In the genomic region with DNA sequence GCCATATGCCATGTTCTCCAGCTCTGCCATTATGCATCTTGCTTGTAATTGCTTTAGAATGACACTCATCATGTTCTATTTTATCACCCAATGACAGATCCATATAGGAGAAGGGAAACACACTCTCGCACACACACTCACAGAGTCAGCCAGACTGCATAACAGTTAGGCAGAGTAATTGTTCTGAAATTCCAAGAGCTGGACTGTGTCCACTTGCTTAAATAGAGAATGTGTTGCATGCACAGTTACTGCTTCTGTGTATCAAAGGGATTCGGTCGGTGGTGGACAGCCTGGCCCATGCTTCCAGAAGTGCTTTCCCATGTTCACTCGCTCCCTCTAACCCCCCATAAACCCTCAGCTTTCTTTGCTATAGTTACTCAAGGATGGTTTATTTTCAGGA, we compare ENCODE assay signal across 18 cellular contexts. TPM values are rescaled to one million over a fixed set of nuclear protein-coding genes. Genes with fewer than 3 reads are reported as not detected.
A peak's percentile ranks its signal among the peaks of the same experiment; 100 is the strongest.
DNase-seq lines count a peak whose midpoint lies in the region; ATAC-seq and TF ChIP-seq lines count a peak whose summit lies in the region.
"Had no signal": no experiment of that assay in that cellular context is flagged by ENCODE, and none has a peak within 500 bp of the region (broad histone marks: within the 10 kb centered on the region; RNA-seq: fewer than 3 reads in every experiment).

No MANE protein-coding gene starts in this region.

- ATAC-seq in gastroesophageal sphincter: peak; percentile 42
- no peak for ATAC-seq in activated T-cell treated with anti-CD3 and anti-CD28 coated beads, Interleukin-2, amount 50 U/mL, for 4 hours
- no peak for ATAC-seq in WTC11

- H3K27me3 ChIP-seq in gastroesophageal sphincter: no peaks in the 10 kb centered on the region
- H3K27me3 ChIP-seq: BE2C had no signal

- H3K36me3 ChIP-seq in gastroesophageal sphincter: no peaks in the 10 kb centered on the region
- H3K36me3 ChIP-seq: BE2C had no signal

- peaks cover 26% of the 10 kb centered on the region for H3K27me3 Mint-ChIP-seq in activated T-cell treated with anti-CD3 and anti-CD28 coated beads, Interleukin-2, amount 50 U/mL, for 4 hours (ENCODE audit: low read depth)
- H3K27me3 Mint-ChIP-seq in WTC11 (ENCODE audit: low read depth): no peaks in the 10 kb centered on the region

- TF ChIP-seq CTCF in gastroesophageal sphincter (IDR thresholded peaks at IDR 0.05): no peak
- TF ChIP-seq CTCF in WTC11 (IDR thresholded peaks at IDR 0.05): no peak

- 61% methylated on average over 2 of the region's 4 CpGs; no CpG with 5 or more reads in 1 of the 2 donors for WGBS in gastroesophageal sphincter (ENCODE audit: low coverage in 1 of 2), 2 donors

- no peaks in the 10 kb centered on the region for H3K36me3 Mint-ChIP-seq in activated T-cell treated with anti-CD3 and anti-CD28 coated beads, Interleukin-2, amount 50 U/mL, for 4 hours (ENCODE audit: insufficient read depth)
- no peaks in the 10 kb centered on the region for H3K36me3 Mint-ChIP-seq in WTC11
- H3K36me3 Mint-ChIP-seq: IgD-negative memory B cell had no signal

- H3K9me3 Mint-ChIP-seq in activated T-cell treated with anti-CD3 and anti-CD28 coated beads, Interleukin-2, amount 50 U/mL, for 4 hours: no peaks in the 10 kb centered on the region
- H3K9me3 Mint-ChIP-seq in WTC11: no peaks in the 10 kb centered on the region; the same call in 1 of the 2 replicates

- POLR2A ChIA-PET in WTC11 (lab: Charles Lee): no interaction called here

- TF ChIP-seq EP300 in gastroesophageal sphincter (IDR thresholded peaks at IDR 0.05): no peak

- no peaks in the 10 kb centered on the region for H3K9me3 ChIP-seq in gastroesophageal sphincter
- H3K9me3 ChIP-seq: BE2C had no signal

- H3K4me3 ChIP-seq in gastroesophageal sphincter: no peak overlapping the region

- H3K27ac Mint-ChIP-seq in WTC11: no peak overlapping the region

- CTCF ChIA-PET in WTC11 (lab: Charles Lee): interaction anchor here (1.3 kb wide), 1 partner anchor 15 kb away, joined by 3 read pairs; no protein-coding TSS in a partner anchor

- DNase-seq in NCI-H1694 treated with DMSO at 0.1 percent for 48 hours (lab: John Stamatoyannopoulos, UW) (peak; percentile 55), NCI-H1694 (lab: John Stamatoyannopoulos, UW) (no peak), Ammon's horn (ENCODE audit: low spot score) (peak; percentile 30), pons (ENCODE audit: low spot score) (peak; percentile 28), WTC11 (ENCODE audit: low spot score) (no peak), NCI-H187 (lab: John Stamatoyannopoulos, UW) (no peak)
- no peak for DNase-seq in activated T-cell treated with anti-CD3 and anti-CD28 coated beads, Interleukin-2, amount 50 U/mL, for 4 hours
- DNase-seq: BE2C, DMS79 treated with DMSO at 0.1 percent for 48 hours, H7, MV-4-11, NCI-H1417 treated with DMSO at 0.1 percent for 48 hours, NCI-H2029, NCI-H524 treated with DMSO at 0.1 percent for 48 hours, OCI-M1 had no signal

- peak overlapping the region in 3 of 4 donors; percentile 35 to 66 (median 57) for H3K27ac ChIP-seq in gastroesophageal sphincter

- no peak overlapping the region for H3K4me3 Mint-ChIP-seq in activated T-cell treated with anti-CD3 and anti-CD28 coated beads, Interleukin-2, amount 50 U/mL, for 4 hours
- no peak overlapping the region for H3K4me3 Mint-ChIP-seq in WTC11
- H3K4me3 Mint-ChIP-seq: IgD-negative memory B cell had no signal

- peaks cover 0 to 69% (median 0%) of the 10 kb centered on the region in 3 donors for H3K4me1 ChIP-seq in gastroesophageal sphincter
- H3K4me1 ChIP-seq: BE2C had no signal

- no peak for TF ChIP-seq POLR2A in gastroesophageal sphincter (IDR thresholded peaks at IDR 0.05)

- H3K4me1 Mint-ChIP-seq in activated T-cell treated with anti-CD3 and anti-CD28 coated beads, Interleukin-2, amount 50 U/mL, for 4 hours (ENCODE audit: low read depth): no peaks in the 10 kb centered on the region
- peaks cover 6% of the 10 kb centered on the region for H3K4me1 Mint-ChIP-seq in WTC11
- H3K4me1 Mint-ChIP-seq: IgD-negative memory B cell had no signal

TF ChIP-seq in WTC11, 78 proteins besides CTCF, POLR2A, EP300 and RAD21 (continues in another document):
- TF ChIP-seq, protein P1, sequence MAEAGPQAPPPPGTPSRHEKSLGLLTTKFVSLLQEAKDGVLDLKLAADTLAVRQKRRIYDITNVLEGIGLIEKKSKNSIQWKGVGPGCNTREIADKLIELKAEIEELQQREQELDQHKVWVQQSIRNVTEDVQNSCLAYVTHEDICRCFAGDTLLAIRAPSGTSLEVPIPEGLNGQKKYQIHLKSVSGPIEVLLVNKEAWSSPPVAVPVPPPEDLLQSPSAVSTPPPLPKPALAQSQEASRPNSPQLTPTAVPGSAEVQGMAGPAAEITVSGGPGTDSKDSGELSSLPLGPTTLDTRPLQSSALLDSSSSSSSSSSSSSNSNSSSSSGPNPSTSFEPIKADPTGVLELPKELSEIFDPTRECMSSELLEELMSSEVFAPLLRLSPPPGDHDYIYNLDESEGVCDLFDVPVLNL (CRISPR knock-in tag; IDR thresholded peaks at IDR 0.05; ENCODE audit: borderline replicate concordance, low read depth): no peak
- TF ChIP-seq, protein P2, sequence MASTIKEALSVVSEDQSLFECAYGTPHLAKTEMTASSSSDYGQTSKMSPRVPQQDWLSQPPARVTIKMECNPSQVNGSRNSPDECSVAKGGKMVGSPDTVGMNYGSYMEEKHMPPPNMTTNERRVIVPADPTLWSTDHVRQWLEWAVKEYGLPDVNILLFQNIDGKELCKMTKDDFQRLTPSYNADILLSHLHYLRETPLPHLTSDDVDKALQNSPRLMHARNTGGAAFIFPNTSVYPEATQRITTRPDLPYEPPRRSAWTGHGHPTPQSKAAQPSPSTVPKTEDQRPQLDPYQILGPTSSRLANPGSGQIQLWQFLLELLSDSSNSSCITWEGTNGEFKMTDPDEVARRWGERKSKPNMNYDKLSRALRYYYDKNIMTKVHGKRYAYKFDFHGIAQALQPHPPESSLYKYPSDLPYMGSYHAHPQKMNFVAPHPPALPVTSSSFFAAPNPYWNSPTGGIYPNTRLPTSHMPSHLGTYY (CRISPR knock-in tag; IDR thresholded peaks at IDR 0.05): no peak
- TF ChIP-seq NFE2L1 (CRISPR knock-in tag; IDR thresholded peaks at IDR 0.05) (no peak), OVOL2 (CRISPR knock-in tag; IDR thresholded peaks at IDR 0.05; ENCODE audit: borderline replicate concordance) (no peak), TEAD4 (CRISPR knock-in tag; IDR thresholded peaks at IDR 0.05) (no peak)
- TF ChIP-seq, protein P3, sequence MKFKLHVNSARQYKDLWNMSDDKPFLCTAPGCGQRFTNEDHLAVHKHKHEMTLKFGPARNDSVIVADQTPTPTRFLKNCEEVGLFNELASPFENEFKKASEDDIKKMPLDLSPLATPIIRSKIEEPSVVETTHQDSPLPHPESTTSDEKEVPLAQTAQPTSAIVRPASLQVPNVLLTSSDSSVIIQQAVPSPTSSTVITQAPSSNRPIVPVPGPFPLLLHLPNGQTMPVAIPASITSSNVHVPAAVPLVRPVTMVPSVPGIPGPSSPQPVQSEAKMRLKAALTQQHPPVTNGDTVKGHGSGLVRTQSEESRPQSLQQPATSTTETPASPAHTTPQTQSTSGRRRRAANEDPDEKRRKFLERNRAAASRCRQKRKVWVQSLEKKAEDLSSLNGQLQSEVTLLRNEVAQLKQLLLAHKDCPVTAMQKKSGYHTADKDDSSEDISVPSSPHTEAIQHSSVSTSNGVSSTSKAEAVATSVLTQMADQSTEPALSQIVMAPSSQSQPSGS (CRISPR knock-in tag; IDR thresholded peaks at IDR 0.05; ENCODE audit: borderline replicate concordance, low read depth): no peak
- TF ChIP-seq, protein P4, sequence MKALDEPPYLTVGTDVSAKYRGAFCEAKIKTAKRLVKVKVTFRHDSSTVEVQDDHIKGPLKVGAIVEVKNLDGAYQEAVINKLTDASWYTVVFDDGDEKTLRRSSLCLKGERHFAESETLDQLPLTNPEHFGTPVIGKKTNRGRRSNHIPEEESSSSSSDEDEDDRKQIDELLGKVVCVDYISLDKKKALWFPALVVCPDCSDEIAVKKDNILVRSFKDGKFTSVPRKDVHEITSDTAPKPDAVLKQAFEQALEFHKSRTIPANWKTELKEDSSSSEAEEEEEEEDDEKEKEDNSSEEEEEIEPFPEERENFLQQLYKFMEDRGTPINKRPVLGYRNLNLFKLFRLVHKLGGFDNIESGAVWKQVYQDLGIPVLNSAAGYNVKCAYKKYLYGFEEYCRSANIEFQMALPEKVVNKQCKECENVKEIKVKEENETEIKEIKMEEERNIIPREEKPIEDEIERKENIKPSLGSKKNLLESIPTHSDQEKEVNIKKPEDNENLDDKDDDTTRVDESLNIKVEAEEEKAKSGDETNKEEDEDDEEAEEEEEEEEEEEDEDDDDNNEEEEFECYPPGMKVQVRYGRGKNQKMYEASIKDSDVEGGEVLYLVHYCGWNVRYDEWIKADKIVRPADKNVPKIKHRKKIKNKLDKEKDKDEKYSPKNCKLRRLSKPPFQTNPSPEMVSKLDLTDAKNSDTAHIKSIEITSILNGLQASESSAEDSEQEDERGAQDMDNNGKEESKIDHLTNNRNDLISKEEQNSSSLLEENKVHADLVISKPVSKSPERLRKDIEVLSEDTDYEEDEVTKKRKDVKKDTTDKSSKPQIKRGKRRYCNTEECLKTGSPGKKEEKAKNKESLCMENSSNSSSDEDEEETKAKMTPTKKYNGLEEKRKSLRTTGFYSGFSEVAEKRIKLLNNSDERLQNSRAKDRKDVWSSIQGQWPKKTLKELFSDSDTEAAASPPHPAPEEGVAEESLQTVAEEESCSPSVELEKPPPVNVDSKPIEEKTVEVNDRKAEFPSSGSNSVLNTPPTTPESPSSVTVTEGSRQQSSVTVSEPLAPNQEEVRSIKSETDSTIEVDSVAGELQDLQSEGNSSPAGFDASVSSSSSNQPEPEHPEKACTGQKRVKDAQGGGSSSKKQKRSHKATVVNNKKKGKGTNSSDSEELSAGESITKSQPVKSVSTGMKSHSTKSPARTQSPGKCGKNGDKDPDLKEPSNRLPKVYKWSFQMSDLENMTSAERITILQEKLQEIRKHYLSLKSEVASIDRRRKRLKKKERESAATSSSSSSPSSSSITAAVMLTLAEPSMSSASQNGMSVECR (CRISPR knock-in tag; IDR thresholded peaks at IDR 0.05; ENCODE audit: borderline replicate concordance): no peak

RNA-seq across cellular contexts. Expression of a gene that starts 30.6 kb away (rescaled TPM):
- total RNA-seq in gastroesophageal sphincter (10 to 100 TPM; 36.2 to 58.7 (median 57.4) TPM), WTC11 (2021) (0.18 to 0.35 TPM (median 0.18 TPM) in 3 replicates)
- total RNA-seq in activated T-cell treated with anti-CD3 and anti-CD28 coated beads, Interleukin-2, amount 50 U/mL, for 4 hours: not detected
- total RNA-seq: M059J had no signal

Comparison
In these comparisons a context has a peak if more than half of its experiments do, and no peak if none do; other contexts are left out.
1. DNase-seq: peak in NCI-H1694 treated with DMSO at 0.1 percent for 48 hours (single experiment), Ammon's horn (single experiment) and pons (single experiment); none in NCI-H1694 (single experiment), activated T-cell treated with anti-CD3 and anti-CD28 coated beads, Interleukin-2, amount 50 U/mL, for 4 hours (single experiment), WTC11 (single experiment) and NCI-H187 (0 of 2).
2. RNA of a gene that starts 30.6 kb away (total RNA-seq): 36.2 to 58.7 TPM in gastroesophageal sphincter; 0.18 to 0.35 TPM in WTC11 and not detected in activated T-cell treated with anti-CD3 and anti-CD28 coated beads, Interleukin-2, amount 50 U/mL, for 4 hours; every median in the first group is over 10 times any median in the second.